ENCODE assay signal across 9 cellular contexts in the genomic region with DNA sequence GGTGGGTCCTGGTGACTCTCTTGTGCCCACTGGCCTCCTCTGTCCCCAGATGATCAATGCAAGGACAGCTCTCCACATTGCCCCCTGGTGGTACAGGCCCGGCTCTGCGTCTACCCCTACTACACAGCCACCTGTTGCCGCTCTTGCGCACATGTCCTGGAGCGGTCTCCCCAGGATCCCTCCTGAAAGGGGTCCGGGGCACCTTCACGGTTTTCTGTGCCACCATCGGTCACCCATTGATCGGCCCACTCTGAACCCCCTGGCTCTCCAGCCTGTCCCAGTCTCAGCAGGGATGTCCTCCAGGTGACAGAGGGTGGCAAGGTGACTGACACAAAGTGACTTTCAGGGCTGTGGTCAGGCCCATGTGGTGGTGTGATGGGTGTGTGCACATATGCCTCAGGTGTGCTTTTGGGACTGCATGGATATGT. TPM values are rescaled to one million over a fixed set of nuclear protein-coding genes. Genes with fewer than 3 reads are reported as not detected.
DNase-seq lines count a peak whose midpoint lies in the region; ATAC-seq and TF ChIP-seq lines count a peak whose summit lies in the region.
"Had no signal": no experiment of that assay in that cellular context is flagged by ENCODE, and none has a peak within 500 bp of the region (broad histone marks: within the 10 kb centered on the region; RNA-seq: fewer than 3 reads in every experiment).

No MANE protein-coding gene starts in this region.

- H3K36me3 ChIP-seq in colonic mucosa: no peaks in the 10 kb centered on the region

- H3K27me3 ChIP-seq in colonic mucosa: no peaks in the 10 kb centered on the region

- no peaks in the 10 kb centered on the region for H3K9me3 ChIP-seq in colonic mucosa

- H3K4me1 ChIP-seq in colonic mucosa: peaks cover 33% of the 10 kb centered on the region

- intact Hi-C loops in colonic mucosa (cut with DNase I): loop anchor here (2.0 to 10.0 kb wide), 2 partner anchors 61 to 365 kb away; a partner anchor contains a TSS
- intact Hi-C loops in lower leg skin (cut with DNase I; ENCODE audit: low total_unique reads): no loop called here

- H3K9ac ChIP-seq in colonic mucosa (ENCODE audit: low read depth in 2 of 2, low read length in 2 of 2): peak overlapping the region; percentile 6 to 98

- ATAC-seq in GM19328 (IDR thresholded peaks at IDR 0.05; ENCODE audit: unreplicated experiment): no peak

- no peak for TF ChIP-seq POLR2A in lower leg skin (IDR thresholded peaks at IDR 0.05)

- peak overlapping the region; percentile 98 for H3K27ac ChIP-seq in colonic mucosa

- TF ChIP-seq CTCF in colonic mucosa (IDR thresholded peaks at IDR 0.05) (peak; percentile 93), lower leg skin (IDR thresholded peaks at IDR 0.05) (peak in 1 of 3 donors; percentile 81)

- DNase-seq in NOMO-1 (lab: John Stamatoyannopoulos, UW; ENCODE audit: unreplicated experiment in 2 of 2): peak; percentile 29 to 36
- DNase-seq in NOMO-1 treated with dmso at 0.1 percent for 144 hours (lab: John Stamatoyannopoulos, UW; ENCODE audit: unreplicated experiment): no peak
- peak; percentile 36 for DNase-seq in NCI-H2171 treated with DMSO at 0.1 percent for 48 hours (lab: John Stamatoyannopoulos, UW)
- DNase-seq in activated CD4-positive, alpha-beta T cell treated with anti-CD3 and anti-CD28 coated beads for 1 hour: peak; percentile 57
- peak; percentile 91 for DNase-seq in colonic mucosa
- DNase-seq in lower leg skin (ENCODE audit: low spot score in 2 of 2): peak; percentile 82 to 96
- DNase-seq in stimulated activated CD4-positive, alpha-beta T cell treated with anti-CD3 and anti-CD28 coated beads, TNF-alpha, amount 100 ng/mL, for 48 hours (ENCODE audit: low read depth in 3 of 3): peak; percentile 54 to 76 (median 63)

- H3K4me3 ChIP-seq in colonic mucosa: no peak overlapping the region
- H3K4me3 ChIP-seq in lower leg skin (ENCODE audit: low read depth, poor library complexity, severe bottlenecking): no peak overlapping the region

- WGBS in lower leg skin, 2 donors: 22 to 32% methylated on average over 9 of the region's 9 CpGs

RNA-seq across cellular contexts. Expression of a gene that starts 10.8 kb away (rescaled TPM):
- total RNA-seq in colonic mucosa (1 to 10 TPM; 4.9 to 6.3 TPM), lower leg skin (10 to 100 TPM; 10.1 to 15.9 (median 13.6) TPM)

RNA-seq across cellular contexts. Expression of a gene that starts 19.4 kb away (rescaled TPM):
- total RNA-seq in colonic mucosa: 100 to 1,000 TPM; 151 to 285 TPM
- total RNA-seq in lower leg skin: 100 to 1,000 TPM; 282 to 445 (median 360) TPM

RNA-seq across cellular contexts. Expression of a gene that starts 44.5 kb away (rescaled TPM):
- total RNA-seq in colonic mucosa (not detected), lower leg skin (1 to 10 TPM in 1 of 4 donors, not detected in 3; 1.1 TPM)
- total RNA-seq: renal cortical epithelial cell had no signal

RNA-seq across cellular contexts. Expression of a gene that starts 52.1 kb away (rescaled TPM):
- total RNA-seq in colonic mucosa: 10 to 100 TPM in 1 of 2 donors, 1 to 10 TPM in 1; 6.3 to 10.5 TPM
- total RNA-seq in lower leg skin: 100 to 1,000 TPM in 1 of 4 donors, 10 to 100 TPM in 3; 64.1 to 131 (median 86.2) TPM
